8 cellular contexts compared by ENCODE assay signal in the genomic region with DNA sequence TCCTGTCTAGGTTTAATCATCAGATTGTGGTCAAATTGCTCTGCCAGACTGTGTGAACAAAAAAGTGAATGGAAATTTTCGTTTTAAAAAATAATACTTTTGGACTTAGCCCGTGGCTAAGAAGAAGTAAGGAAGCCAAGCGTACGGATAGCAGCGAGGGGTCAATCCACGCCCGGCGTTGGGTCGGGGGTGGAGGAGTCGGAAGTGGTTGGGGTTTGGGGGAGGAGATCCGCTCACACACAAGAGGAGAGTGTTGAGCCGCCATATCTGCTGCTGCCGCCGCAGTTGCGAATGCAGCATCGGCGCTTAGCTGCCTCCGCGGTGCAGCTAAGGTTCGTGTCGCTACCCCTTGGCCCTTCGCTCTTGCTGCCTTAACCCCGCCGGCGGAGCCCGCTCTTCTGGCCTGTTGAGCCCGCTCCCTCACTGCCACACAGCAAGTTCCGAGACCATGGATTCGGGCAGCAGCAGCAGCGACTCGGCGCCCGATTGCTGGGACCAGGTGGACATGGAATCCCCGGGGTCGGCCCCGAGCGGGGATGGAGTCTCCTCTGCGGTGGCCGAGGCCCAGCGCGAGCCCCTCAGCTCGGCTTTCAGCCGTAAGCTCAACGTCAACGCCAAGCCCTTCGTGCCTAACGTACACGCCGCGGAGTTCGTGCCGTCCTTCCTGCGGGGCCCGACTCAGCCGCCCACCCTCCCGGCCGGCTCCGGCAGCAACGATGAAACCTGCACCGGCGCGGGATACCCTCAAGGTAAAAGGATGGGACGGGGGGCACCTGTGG. TPM values are rescaled to one million over a fixed set of nuclear protein-coding genes. Genes with fewer than 3 reads are reported as not detected.
A peak's percentile ranks its signal among the peaks of the same experiment; 100 is the strongest.
DNase-seq lines count a peak whose midpoint lies in the region; ATAC-seq, FAIRE-seq and TF ChIP-seq lines count a peak whose summit lies in the region.

TSS of gene GSPT2 (plus strand) at position 264 of the 779 bp plus-strand sequence. CDS start at position 449, 185 bp downstream.

- no peaks in the 10 kb centered on the region for H3K9me2 ChIP-seq in DOHH2 (replicated peaks; ENCODE audit: control insufficient read depth, low read length)

- in situ Hi-C loops in KBM-7 (cut with MboI; ENCODE audit: low pct_unique_long_range_greater_than_20kb, low sequenced_read_pairs): no loop called here

- intact Hi-C loops in spleen (cut with DNase I; ENCODE audit: low total_unique reads): no loop called here

- H3K4me1 ChIP-seq in DOHH2 (ENCODE audit: control insufficient read depth, low read length): no peaks in the 10 kb centered on the region; the same call in 1 of the 2 replicates
- no peaks in the 10 kb centered on the region for H3K4me1 ChIP-seq in spleen

- no peak for TF ChIP-seq POLR2A in spleen (IDR thresholded peaks at IDR 0.05)

- no peaks in the 10 kb centered on the region for H3K27me3 ChIP-seq in DOHH2 (ENCODE audit: control insufficient read depth, low read length)
- no peaks in the 10 kb centered on the region for H3K27me3 ChIP-seq in bronchial epithelial cell (ENCODE audit: control insufficient read depth, insufficient read depth, low read length)
- H3K27me3 ChIP-seq in spleen (replicated peaks in 1 of 7): peaks cover 0 to 11% (median 0%) of the 10 kb centered on the region in 7 donors

- WGBS in spleen, 5 donors: 0 to 33% (median 1%) methylated on average over 14 to 63 of the region's 63 CpGs

- ATAC-seq in GM21529 (IDR thresholded peaks at IDR 0.05; ENCODE audit: unreplicated experiment): peak; percentile 91

- TF ChIP-seq CTCF in DOHH2 (IDR thresholded peaks at IDR 0.05; ENCODE audit: low read depth, low read length, poor library complexity, severe bottlenecking): no peak
- TF ChIP-seq CTCF in bronchial epithelial cell (IDR thresholded peaks at IDR 0.05; ENCODE audit: insufficient read depth, low read length, severe bottlenecking): no peak
- no peak for TF ChIP-seq CTCF in spleen (IDR thresholded peaks at IDR 0.05 in 8 of 11, conservative IDR thresholded peaks at IDR 0.05 in 3 of 11)

- peaks cover 3% of the 10 kb centered on the region; the same call in 1 of the 2 replicates for H3K79me2 ChIP-seq in DOHH2 (ENCODE audit: control insufficient read depth, low read length)

- H4K20me1 ChIP-seq in DOHH2 (ENCODE audit: control insufficient read depth, insufficient read depth, low read depth, low read length): no peaks in the 10 kb centered on the region

- H3K9me3 ChIP-seq in DOHH2 (ENCODE audit: control insufficient read depth, insufficient read depth, low read length) (no peaks in the 10 kb centered on the region), spleen (peaks cover 0 to 42% (median 37%) of the 10 kb centered on the region in 8 donors)

- FAIRE-seq in bronchial epithelial cell (lab: Jason Lieb, UNC): no peak

- peak; percentile 41 to 65 for DNase-seq in Kasumi-1 (lab: John Stamatoyannopoulos, UW)
- DNase-seq in T1000 (lab: John Stamatoyannopoulos, UW): peak; percentile 45
- DNase-seq in bronchial epithelial cell (ENCODE audit: low read depth): peak; percentile 35
- DNase-seq in iris pigment epithelial cell (ENCODE audit: low read depth): peak; percentile 79
- DNase-seq in spleen: peak; percentile 87
- DNase-seq in KBM-7: no peak

- H3K4me3 ChIP-seq in DOHH2 (ENCODE audit: low read length) (peak within 1 kb of the TSS; percentile 73), bronchial epithelial cell (ENCODE audit: low read depth, low read length) (peak within 1 kb of the TSS; percentile 49), spleen (peak within 1 kb of the TSS; percentile 16 to 72 (median 45))

- H3F3A ChIP-seq in DOHH2 (ENCODE audit: control insufficient read depth, insufficient read depth): no peaks in the 10 kb centered on the region

- peak within 1 kb of the TSS; percentile 59 for H3K4me2 ChIP-seq in DOHH2 (ENCODE audit: low read length)

- H3K36me3 ChIP-seq in DOHH2 (ENCODE audit: control insufficient read depth, low read length) (no peaks in the 10 kb centered on the region; the same call in 1 of the 2 replicates), bronchial epithelial cell (ENCODE audit: control insufficient read depth, insufficient read depth, low read length) (no peaks in the 10 kb centered on the region), spleen (peaks cover 0 to 19% (median 0%) of the 10 kb centered on the region in 6 donors)

- no peak within 1 kb of the TSS for H3K27ac ChIP-seq in DOHH2 (ENCODE audit: low read depth, low read length)
- peak within 1 kb of the TSS in 6 of 8 donors; percentile 43 to 80 (median 70) for H3K27ac ChIP-seq in spleen

RNA-seq across cellular contexts. Expression of gene GSPT2, which starts in this region (rescaled TPM):
- total RNA-seq in bronchial epithelial cell (1.3 and 1.4 TPM in 2 replicates), spleen (10 to 100 TPM in 1 of 7 donors, 1 to 10 TPM in 6; 5.9 to 10.8 (median 7.3) TPM)
- 1 to 10 TPM; 7.3 to 9.6 (median 9.0) TPM for polyA plus RNA-seq in spleen
